11 cellular contexts compared by ENCODE assay signal in the genomic region with DNA sequence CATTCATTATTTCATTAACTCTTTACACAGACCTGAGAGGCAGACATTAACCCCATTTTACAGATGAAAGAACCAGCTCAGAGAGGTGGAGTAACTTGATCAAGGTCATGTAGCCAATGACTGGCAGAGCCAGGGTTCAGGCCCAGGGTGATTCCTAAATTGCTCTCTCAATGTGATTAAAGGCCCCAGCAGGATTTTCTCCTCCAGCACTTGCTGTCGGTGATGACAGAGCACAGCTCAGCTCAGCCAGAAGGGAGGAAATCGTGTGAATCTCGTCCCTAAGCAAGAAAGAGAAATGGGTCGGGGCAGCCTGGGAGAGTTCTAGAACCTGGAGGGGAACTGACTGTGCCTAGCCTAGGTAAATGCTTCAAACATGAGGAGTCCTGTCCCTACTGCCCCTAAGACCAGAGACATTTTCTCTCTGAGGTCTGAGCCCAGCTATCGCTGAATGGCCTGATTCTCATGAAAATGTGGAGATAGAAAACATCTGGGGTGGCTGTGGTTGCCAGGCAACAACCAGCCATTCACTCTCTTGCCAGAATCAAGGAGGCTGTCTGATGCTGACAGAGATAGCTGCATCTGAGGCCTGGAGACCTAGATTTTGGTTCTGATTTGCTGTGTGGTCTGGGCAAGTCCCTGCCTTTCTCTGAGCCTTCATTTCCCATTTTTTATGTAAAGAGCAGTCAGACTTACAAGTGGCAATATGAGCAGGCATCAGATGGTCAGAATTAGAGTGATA. TPM values are rescaled to one million over a fixed set of nuclear protein-coding genes. Genes with fewer than 3 reads are reported as not detected.
DNase-seq lines count a peak whose midpoint lies in the region; ATAC-seq, FAIRE-seq and TF ChIP-seq lines count a peak whose summit lies in the region.
"Had no signal": no experiment of that assay in that cellular context is flagged by ENCODE, and none has a peak within 500 bp of the region (broad histone marks: within the 10 kb centered on the region; RNA-seq: fewer than 3 reads in every experiment).

No MANE protein-coding gene starts in this region.

- H3K9me3 ChIP-seq in fibroblast of lung (ENCODE audit: control insufficient read depth, insufficient read depth, low read depth, low read length) = no peaks in the 10 kb centered on the region

- H3K27ac Mint-ChIP-seq in activated CD8-positive, alpha-beta memory T cell treated with anti-CD3 and anti-CD28 coated beads, Interleukin-2, amount 10 ng/mL, durations not matched to agents 7 days and 5 days = peak overlapping the region; percentile 62
- H3K27ac Mint-ChIP-seq in activated B cell treated with CpG ODN at 0.5 μM for 24 hours = peak overlapping the region; percentile 69
- peak overlapping the region in 1 of 2 donors; percentile 53 for H3K27ac Mint-ChIP-seq in stimulated activated naive CD8-positive, alpha-beta T cell treated with anti-CD3 and anti-CD28 coated beads, Interleukin-15, amount 100 ng/mL, for 72 hours

- H3K36me3 Mint-ChIP-seq in activated CD8-positive, alpha-beta memory T cell treated with anti-CD3 and anti-CD28 coated beads, Interleukin-2, amount 10 ng/mL, durations not matched to agents 7 days and 5 days = peaks cover 8% of the 10 kb centered on the region
- H3K36me3 Mint-ChIP-seq in activated B cell treated with CpG ODN at 0.5 μM for 24 hours (ENCODE audit: low read depth) = no peaks in the 10 kb centered on the region

- no peaks in the 10 kb centered on the region for H3K27me3 ChIP-seq in fibroblast of lung (ENCODE audit: control insufficient read depth, insufficient read depth, low read length)

- POLR2A ChIA-PET in activated B cell treated with CpG ODN at 0.5 μM for 24 hours (lab: Charles Lee) = interaction anchor here (1.5 to 2.8 kb wide), 3 partner anchors 9 to 20 kb away, joined by 3 to 23 read pairs (median 18); a partner anchor contains a TSS

- no peak overlapping the region for H3K4me3 Mint-ChIP-seq in activated CD8-positive, alpha-beta memory T cell treated with anti-CD3 and anti-CD28 coated beads, Interleukin-2, amount 10 ng/mL, durations not matched to agents 7 days and 5 days
- peak overlapping the region; percentile 9 for H3K4me3 Mint-ChIP-seq in activated B cell treated with CpG ODN at 0.5 μM for 24 hours
- peak overlapping the region in 1 of 2 donors; percentile 20 for H3K4me3 Mint-ChIP-seq in stimulated activated naive CD8-positive, alpha-beta T cell treated with anti-CD3 and anti-CD28 coated beads, Interleukin-15, amount 100 ng/mL, for 72 hours
- H3K4me3 Mint-ChIP-seq: central memory CD8-positive, alpha-beta T cell had no signal

- no peaks in the 10 kb centered on the region for H3K27me3 Mint-ChIP-seq in activated CD8-positive, alpha-beta memory T cell treated with anti-CD3 and anti-CD28 coated beads, Interleukin-2, amount 10 ng/mL, durations not matched to agents 7 days and 5 days
- no peaks in the 10 kb centered on the region for H3K27me3 Mint-ChIP-seq in activated B cell treated with CpG ODN at 0.5 μM for 24 hours
- H3K27me3 Mint-ChIP-seq in stimulated activated naive CD8-positive, alpha-beta T cell treated with anti-CD3 and anti-CD28 coated beads, Interleukin-15, amount 100 ng/mL, for 72 hours = no peaks in the 10 kb centered on the region
- H3K27me3 Mint-ChIP-seq: central memory CD8-positive, alpha-beta T cell had no signal

- no peak for FAIRE-seq in D721Med (lab: Jason Lieb, UNC)

- peaks cover 86% of the 10 kb centered on the region for H3K4me1 Mint-ChIP-seq in activated CD8-positive, alpha-beta memory T cell treated with anti-CD3 and anti-CD28 coated beads, Interleukin-2, amount 10 ng/mL, durations not matched to agents 7 days and 5 days
- peaks cover 62% of the 10 kb centered on the region for H3K4me1 Mint-ChIP-seq in activated B cell treated with CpG ODN at 0.5 μM for 24 hours
- H3K4me1 Mint-ChIP-seq in stimulated activated naive CD8-positive, alpha-beta T cell treated with anti-CD3 and anti-CD28 coated beads, Interleukin-15, amount 100 ng/mL, for 72 hours = peaks cover 60% of the 10 kb centered on the region

- intact Hi-C loops in activated B cell treated with CpG ODN at 0.5 μM for 24 hours (cut with micrococcal nuclease) = loop anchor here (5.0 kb wide), 1 partner anchor 1687 kb away; a partner anchor contains a TSS

- peak; percentile 76 for DNase-seq in activated CD8-positive, alpha-beta memory T cell treated with anti-CD3 and anti-CD28 coated beads, Interleukin-2, amount 10 ng/mL, durations not matched to agents 7 days and 5 days
- DNase-seq in activated CD8-positive, alpha-beta memory T cell treated with anti-CD3 and anti-CD28 coated beads, Interleukin-2, amount 50 U/mL, for 4 hours = no peak
- DNase-seq in activated B cell treated with CpG ODN at 0.5 μM for 24 hours = no peak
- peak; percentile 41 to 73 for DNase-seq in fibroblast of lung (ENCODE audit: low read depth in 2 of 2)
- peak in 1 of 2 donors; percentile 46 for DNase-seq in stimulated activated naive CD8-positive, alpha-beta T cell treated with anti-CD3 and anti-CD28 coated beads, Interleukin-15, amount 100 ng/mL, for 72 hours
- DNase-seq in D721Med (ENCODE audit: insufficient read length, low spot score) = no peak
- DNase-seq: NCI-H187 treated with DMSO at 0.1 percent for 48 hours; stimulated activated CD4-positive, alpha-beta T cell treated with anti-CD3 and anti-CD28 coated beads, Interleukin-12 subunit alpha, Interleukin-12 subunit beta, amount 100 ng/mL, for 4 hours had no signal

- CTCF ChIA-PET in activated CD8-positive, alpha-beta memory T cell treated with anti-CD3 and anti-CD28 coated beads, Interleukin-2, amount 10 ng/mL, durations not matched to agents 7 days and 5 days (lab: Charles Lee) = interaction anchor here (0.9 to 1.8 kb wide), 6 partner anchors 9 to 312 kb away, joined by 3 to 5 read pairs (median 4); no protein-coding TSS in a partner anchor
- CTCF ChIA-PET in activated B cell treated with CpG ODN at 0.5 μM for 24 hours (lab: Charles Lee) = no interaction called here

- peak overlapping the region; percentile 56 for H3K4me2 ChIP-seq in fibroblast of lung (ENCODE audit: extremely low read depth, insufficient read depth, low read length)

- peaks cover 15% of the 10 kb centered on the region for H3K4me1 ChIP-seq in fibroblast of lung (ENCODE audit: control insufficient read depth, extremely low read depth, insufficient read depth, low read length)

- H3K27ac ChIP-seq in fibroblast of lung (ENCODE audit: insufficient read depth, low read length) = peak overlapping the region; percentile 68

- H2AFZ ChIP-seq in fibroblast of lung (ENCODE audit: low read length) = no peak overlapping the region

- TF ChIP-seq CTCF in activated B cell treated with CpG ODN at 0.5 μM for 24 hours (IDR thresholded peaks at IDR 0.05) (no peak), fibroblast of lung (conservative IDR thresholded peaks at IDR 0.05 in 1 of 2, IDR thresholded peaks at IDR 0.05 in 1 of 2; ENCODE audit: low read depth in 1 of 2, low read length in 2 of 2) (no peak), D721Med (IDR thresholded peaks at IDR 0.05; ENCODE audit: insufficient read depth, missing control alignments) (no peak)

- ATAC-seq in activated CD8-positive, alpha-beta memory T cell treated with anti-CD3 and anti-CD28 coated beads, Interleukin-2, amount 10 ng/mL, durations not matched to agents 7 days and 5 days = peak; percentile 55
- ATAC-seq in activated B cell treated with CpG ODN at 0.5 μM for 24 hours (ENCODE audit: low read depth) (peak; percentile 14), GM21825 (IDR thresholded peaks at IDR 0.05; ENCODE audit: unreplicated experiment) (no peak), GM19023 (IDR thresholded peaks at IDR 0.05; ENCODE audit: unreplicated experiment) (no peak)
- ATAC-seq in stimulated activated naive CD8-positive, alpha-beta T cell treated with anti-CD3 and anti-CD28 coated beads, Interleukin-15, amount 100 ng/mL, for 72 hours = peak; percentile 54

- no peak overlapping the region for H3K9ac ChIP-seq in fibroblast of lung (ENCODE audit: insufficient read depth, low read length)

- no peak overlapping the region for H3K4me3 ChIP-seq in fibroblast of lung (replicated peaks in 1 of 4; ENCODE audit: control extremely low read depth in 1 of 4, insufficient read depth in 1 of 4, low read depth in 3 of 4, low read length in 4 of 4)

- no peaks in the 10 kb centered on the region for H3K36me3 ChIP-seq in fibroblast of lung (ENCODE audit: control insufficient read depth, insufficient read depth, low read length)

- no peaks in the 10 kb centered on the region for H3K79me2 ChIP-seq in fibroblast of lung (ENCODE audit: control insufficient read depth, insufficient read depth, low read length)

- no peaks in the 10 kb centered on the region for H3K9me3 Mint-ChIP-seq in activated CD8-positive, alpha-beta memory T cell treated with anti-CD3 and anti-CD28 coated beads, Interleukin-2, amount 10 ng/mL, durations not matched to agents 7 days and 5 days (ENCODE audit: low read depth)
- no peaks in the 10 kb centered on the region for H3K9me3 Mint-ChIP-seq in activated B cell treated with CpG ODN at 0.5 μM for 24 hours
- H3K9me3 Mint-ChIP-seq in stimulated activated naive CD8-positive, alpha-beta T cell treated with anti-CD3 and anti-CD28 coated beads, Interleukin-15, amount 100 ng/mL, for 72 hours = peaks cover 4 to 6% of the 10 kb centered on the region in 2 donors
- H3K9me3 Mint-ChIP-seq: central memory CD8-positive, alpha-beta T cell had no signal

- no peaks in the 10 kb centered on the region for H4K20me1 ChIP-seq in fibroblast of lung (ENCODE audit: control insufficient read depth, extremely low read depth, insufficient read depth, low read length)

RNA-seq across cellular contexts. Expression of a gene that starts 19.6 kb away (rescaled TPM):
- 10 to 100 TPM; 31.6 to 47.4 TPM for total RNA-seq in activated CD8-positive, alpha-beta memory T cell treated with anti-CD3 and anti-CD28 coated beads, Interleukin-2, amount 10 ng/mL, durations not matched to agents 7 days and 5 days
- 22.7 and 23.6 TPM in 2 replicates for total RNA-seq in activated B cell treated with CpG ODN at 0.5 μM for 24 hours
- 12.3 and 15.4 TPM in 2 replicates for total RNA-seq in fibroblast of lung
- polyA plus RNA-seq in fibroblast of lung = 10.1 and 11.3 TPM in 2 replicates
- 6.9 and 9.4 TPM in 2 replicates for polyA plus RNA-seq in fibroblast of lung (2012)
- polyA minus RNA-seq in fibroblast of lung (ENCODE audit: low replicate concordance) = 9.0 and 9.3 TPM in 2 replicates

RNA-seq across cellular contexts. Expression of a gene that starts 52.4 kb away (rescaled TPM):
- total RNA-seq in activated CD8-positive, alpha-beta memory T cell treated with anti-CD3 and anti-CD28 coated beads, Interleukin-2, amount 10 ng/mL, durations not matched to agents 7 days and 5 days = 100 to 1,000 TPM; 218 to 279 TPM
- total RNA-seq in activated B cell treated with CpG ODN at 0.5 μM for 24 hours = 156 and 162 TPM in 2 replicates
- 59.3 and 62.6 TPM in 2 replicates for total RNA-seq in fibroblast of lung
- polyA plus RNA-seq in fibroblast of lung = 141 and 155 TPM in 2 replicates
- polyA plus RNA-seq in fibroblast of lung (2012) = 112 and 129 TPM in 2 replicates
- polyA minus RNA-seq in fibroblast of lung (ENCODE audit: low replicate concordance) = 38.5 and 43.7 TPM in 2 replicates

Comparison
In these comparisons a context has a peak if more than half of its experiments do, and no peak if none do; other contexts are left out.
1. DNase-seq: peak in activated CD8-positive, alpha-beta memory T cell treated with anti-CD3 and anti-CD28 coated beads, Interleukin-2, amount 10 ng/mL, durations not matched to agents 7 days and 5 days (single experiment) and fibroblast of lung (2 of 2); none in activated CD8-positive, alpha-beta memory T cell treated with anti-CD3 and anti-CD28 coated beads, Interleukin-2, amount 50 U/mL, for 4 hours (single experiment), activated B cell treated with CpG ODN at 0.5 μM for 24 hours (single experiment) and D721Med (single experiment).
2. ATAC-seq: peak in activated CD8-positive, alpha-beta memory T cell treated with anti-CD3 and anti-CD28 coated beads, Interleukin-2, amount 10 ng/mL, durations not matched to agents 7 days and 5 days (single experiment), activated B cell treated with CpG ODN at 0.5 μM for 24 hours (single experiment) and stimulated activated naive CD8-positive, alpha-beta T cell treated with anti-CD3 and anti-CD28 coated beads, Interleukin-15, amount 100 ng/mL, for 72 hours (single experiment); none in GM21825 (single experiment) and GM19023 (single experiment).